ENCODE assay signal across 21 cellular contexts in genomic region chr2:128589681-128590080, GRCh38.
"Had no signal": no experiment of that assay in that cellular context is flagged by ENCODE, and none has a peak within 500 bp of the region (broad histone marks: within the 10 kb centered on the region; RNA-seq: fewer than 3 reads in every experiment).

No MANE protein-coding gene starts in this region.

- H3K4me3 ChIP-seq: ascending aorta, esophagus muscularis mucosa, gastroesophageal sphincter, heart right ventricle, lower lobe of right lung, tibial artery had no signal

- H3K4me3 Mint-ChIP-seq: activated CD4-positive, alpha-beta T cell treated with anti-CD3 and anti-CD28 coated beads, Interleukin-2, amount 10 ng/mL, durations not matched to agents 7 days and 5 days; activated CD8-positive, alpha-beta T cell treated with anti-CD3 and anti-CD28 coated beads, Interleukin-2, amount 10 ng/mL, durations not matched to agents 7 days and 5 days; activated naive CD4-positive, alpha-beta T cell treated with anti-CD3 and anti-CD28 coated beads, Interleukin-2, amount 50 U/mL, for 24 hours; mesothelial cell of epicardium; natural killer cell treated with Interleukin-12 subunit alpha and Interleukin-12 subunit beta and Interleukin-15 and Interleukin-18, amount 100 ng/mL, for 72 hours had no signal

- ATAC-seq: activated CD8-positive, alpha-beta T cell treated with anti-CD3 and anti-CD28 coated beads, Interleukin-2, amount 10 ng/mL, durations not matched to agents 7 days and 5 days; gastroesophageal sphincter; heart right ventricle; left colon; lower lobe of right lung had no signal

- H3K27me3 Mint-ChIP-seq: activated CD4-positive, alpha-beta T cell treated with anti-CD3 and anti-CD28 coated beads, Interleukin-2, amount 10 ng/mL, durations not matched to agents 7 days and 5 days had no signal

- DNase-seq: activated CD4-positive, alpha-beta T cell treated with anti-CD3 and anti-CD28 coated beads, Interleukin-2, amount 10 ng/mL, durations not matched to agents 7 days and 5 days; activated CD8-positive, alpha-beta memory T cell treated with anti-CD3 and anti-CD28 coated beads, Interleukin-2, amount 50 U/mL, for 4 hours; activated effector memory CD4-positive, alpha-beta T cell treated with Interleukin-2 at 50 U/mL for 16 hours; activated T-cell treated with anti-CD3 and anti-CD28 coated beads, Interleukin-2, amount 50 U/mL, for 48 hours; effector CD8-positive, alpha-beta T cell; heart right ventricle; left colon; lower lobe of right lung; stimulated activated CD4-positive, alpha-beta T cell treated with anti-CD3 and anti-CD28 coated beads, Interleukin-12 subunit alpha, Interleukin-12 subunit beta, amount 100 ng/mL, for 4 hours; stimulated activated CD4-positive, alpha-beta T cell treated with anti-CD3 and anti-CD28 coated beads, Interleukin-1b, Interleukin-23, amount 100 ng/mL, for 48 hours; stimulated activated naive CD4-positive, alpha-beta T cell treated with Interleukin-2 at 50 U/mL for 16 hours; T-helper 1 cell; T-helper 9 cell; tibial artery had no signal

- H3K9me3 Mint-ChIP-seq: activated CD4-positive, alpha-beta T cell treated with anti-CD3 and anti-CD28 coated beads, Interleukin-2, amount 10 ng/mL, durations not matched to agents 7 days and 5 days; activated naive CD4-positive, alpha-beta T cell treated with anti-CD3 and anti-CD28 coated beads, Interleukin-2, amount 50 U/mL, for 24 hours; natural killer cell treated with Interleukin-12 subunit alpha and Interleukin-12 subunit beta and Interleukin-15 and Interleukin-18, amount 100 ng/mL, for 72 hours had no signal

- H3K27me3 ChIP-seq: ascending aorta, gastroesophageal sphincter, tibial artery had no signal

- H3K36me3 Mint-ChIP-seq: activated naive CD4-positive, alpha-beta T cell treated with anti-CD3 and anti-CD28 coated beads, Interleukin-2, amount 50 U/mL, for 24 hours; natural killer cell treated with Interleukin-12 subunit alpha and Interleukin-12 subunit beta and Interleukin-15 and Interleukin-18, amount 100 ng/mL, for 72 hours had no signal

- H3K4me1 ChIP-seq: ascending aorta, lower lobe of right lung, tibial artery had no signal

- H3K9me3 ChIP-seq: lower lobe of right lung, tibial artery had no signal

- H3K36me3 ChIP-seq: ascending aorta, esophagus muscularis mucosa, gastroesophageal sphincter, heart right ventricle, lower lobe of right lung, tibial artery had no signal

- H3K4me1 Mint-ChIP-seq: activated naive CD4-positive, alpha-beta T cell treated with anti-CD3 and anti-CD28 coated beads, Interleukin-2, amount 50 U/mL, for 24 hours had no signal

- H3K27ac Mint-ChIP-seq: activated CD4-positive, alpha-beta T cell treated with anti-CD3 and anti-CD28 coated beads, Interleukin-2, amount 10 ng/mL, durations not matched to agents 7 days and 5 days; activated CD8-positive, alpha-beta T cell treated with anti-CD3 and anti-CD28 coated beads, Interleukin-2, amount 10 ng/mL, durations not matched to agents 7 days and 5 days; activated naive CD4-positive, alpha-beta T cell treated with anti-CD3 and anti-CD28 coated beads, Interleukin-2, amount 50 U/mL, for 24 hours; mesothelial cell of epicardium; natural killer cell treated with Interleukin-12 subunit alpha and Interleukin-12 subunit beta and Interleukin-15 and Interleukin-18, amount 100 ng/mL, for 72 hours had no signal
